In genomic region chr14:61567838-61568571, GRCh38 we compare ENCODE assay signal across 8 cellular contexts.
DNase-seq lines count a peak whose midpoint lies in the region; ATAC-seq and TF ChIP-seq lines count a peak whose summit lies in the region.

No MANE protein-coding gene starts in this region.

- peak overlapping the region; percentile 37 for H3K4me2 ChIP-seq in MM.1S (ENCODE audit: low read depth, low read length)

- POLR2A ChIA-PET in activated CD4-positive, alpha-beta T cell treated with anti-CD3 and anti-CD28 coated beads for 36 hours (lab: Charles Lee): interaction anchor here (0.6 to 1.4 kb wide), 3 partner anchors 13 to 161 kb away, joined by 3 to 6 read pairs (median 3); no protein-coding TSS in a partner anchor

- peaks cover 2% of the 10 kb centered on the region for H3K9me3 Mint-ChIP-seq in activated CD4-positive, alpha-beta T cell treated with anti-CD3 and anti-CD28 coated beads for 36 hours (ENCODE audit: low read depth)
- H3K9me3 Mint-ChIP-seq in nephron: no peaks in the 10 kb centered on the region

- no peaks in the 10 kb centered on the region for H3K9me2 ChIP-seq in MM.1S (replicated peaks; ENCODE audit: insufficient read depth, low read length)

- H3K36me3 ChIP-seq in MM.1S (replicated peaks; ENCODE audit: insufficient read depth, low read length): no peaks in the 10 kb centered on the region
- no peaks in the 10 kb centered on the region for H3K36me3 ChIP-seq in ectodermal cell (ENCODE audit: control insufficient read depth, insufficient read depth, low read length)

- no peaks in the 10 kb centered on the region for H3F3A ChIP-seq in MM.1S (ENCODE audit: insufficient read depth, low read length)

- peak overlapping the region; percentile 74; the same call in 1 of the 2 replicates for H2AFZ ChIP-seq in MM.1S (ENCODE audit: low read length)

- DNase-seq in activated CD4-positive, alpha-beta T cell treated with anti-CD3 and anti-CD28 coated beads for 36 hours: no peak
- no peak for DNase-seq in activated CD4-positive, alpha-beta T cell treated with anti-CD3 and anti-CD28 coated beads, Interleukin-2, amount 50 U/mL, for 48 hours
- DNase-seq in MM.1S: no peak
- no peak for DNase-seq in cerebellum (ENCODE audit: low spot score)
- no peak for DNase-seq in GDM1 (lab: John Stamatoyannopoulos, UW)
- no peak for DNase-seq in activated CD4-positive, CD25-positive, alpha-beta regulatory T cell (lab: John Stamatoyannopoulos, UW)

- no peak for TF ChIP-seq CTCF in MM.1S (IDR thresholded peaks at IDR 0.05; ENCODE audit: low read length)
- no peak for TF ChIP-seq CTCF in nephron (IDR thresholded peaks at IDR 0.05; ENCODE audit: unreplicated experiment in 3 of 3)

- no peaks in the 10 kb centered on the region for H4K20me1 ChIP-seq in MM.1S (ENCODE audit: insufficient read depth, low read length)

- H3K27me3 ChIP-seq in MM.1S (replicated peaks; ENCODE audit: insufficient read depth, low read length) (no peaks in the 10 kb centered on the region), ectodermal cell (ENCODE audit: control insufficient read depth, insufficient read depth, low read length, poor library complexity, severe bottlenecking) (peaks cover 13% of the 10 kb centered on the region)

- no peaks in the 10 kb centered on the region for H3K9me3 ChIP-seq in MM.1S (replicated peaks; ENCODE audit: insufficient read depth, low read length)
- no peaks in the 10 kb centered on the region for H3K9me3 ChIP-seq in ectodermal cell (ENCODE audit: control insufficient read depth, low read length)

- no peaks in the 10 kb centered on the region; the same call in 1 of the 2 replicates for H3K4me1 ChIP-seq in MM.1S (ENCODE audit: low read length)
- H3K4me1 ChIP-seq in ectodermal cell (ENCODE audit: control insufficient read depth, insufficient read depth, low read length): peaks cover 20% of the 10 kb centered on the region

- H3K4me3 ChIP-seq in MM.1S (ENCODE audit: low read length) (peak overlapping the region; percentile 45), ectodermal cell (ENCODE audit: insufficient read depth, low read depth, low read length) (peak overlapping the region; percentile 28)

- peak overlapping the region; percentile 47 for H3K4me3 Mint-ChIP-seq in activated CD4-positive, alpha-beta T cell treated with anti-CD3 and anti-CD28 coated beads for 36 hours
- H3K4me3 Mint-ChIP-seq in nephron: peak overlapping the region; percentile 13 to 52 (median 50)

- intact Hi-C loops in activated CD4-positive, alpha-beta T cell treated with anti-CD3 and anti-CD28 coated beads for 36 hours (cut with DNase I, micrococcal nuclease): loop anchor here (2.0 kb wide), 3 partner anchors 31 to 127 kb away; partner anchors contain the start of gene HIF1A (in 1 of the 2)

- H3K27ac Mint-ChIP-seq in activated CD4-positive, alpha-beta T cell treated with anti-CD3 and anti-CD28 coated beads for 36 hours: peak overlapping the region; percentile 49
- H3K27ac Mint-ChIP-seq in nephron: peak overlapping the region; percentile 18 to 68 (median 63)

- H3K36me3 Mint-ChIP-seq in activated CD4-positive, alpha-beta T cell treated with anti-CD3 and anti-CD28 coated beads for 36 hours (ENCODE audit: low read depth): peaks cover 5% of the 10 kb centered on the region
- H3K36me3 Mint-ChIP-seq in nephron (ENCODE audit: low read depth): no peaks in the 10 kb centered on the region

- H3K27me3 Mint-ChIP-seq in activated CD4-positive, alpha-beta T cell treated with anti-CD3 and anti-CD28 coated beads for 36 hours: peaks cover 3% of the 10 kb centered on the region
- peaks cover 22% of the 10 kb centered on the region for H3K27me3 Mint-ChIP-seq in nephron (ENCODE audit: low read depth)

- H3K79me2 ChIP-seq in MM.1S (ENCODE audit: low read length): no peaks in the 10 kb centered on the region

- no peak overlapping the region for H3K9ac ChIP-seq in MM.1S (ENCODE audit: low read length)

- H3K27ac ChIP-seq in MM.1S (ENCODE audit: low read length) (no peak overlapping the region; the same call in 1 of the 2 replicates), ectodermal cell (ENCODE audit: insufficient read depth, low read depth, low read length, poor library complexity, severe bottlenecking) (peak overlapping the region; percentile 61)

- H3K4me1 Mint-ChIP-seq in activated CD4-positive, alpha-beta T cell treated with anti-CD3 and anti-CD28 coated beads for 36 hours: peaks cover 80% of the 10 kb centered on the region
- peaks cover 70% of the 10 kb centered on the region for H3K4me1 Mint-ChIP-seq in nephron

- WGBS in ectodermal cell, 2 experiments: 36 to 45% methylated on average over 13 of the region's 13 CpGs

- no peak for ATAC-seq in activated CD4-positive, alpha-beta T cell treated with anti-CD3 and anti-CD28 coated beads for 36 hours

- CTCF ChIA-PET in activated CD4-positive, alpha-beta T cell treated with anti-CD3 and anti-CD28 coated beads for 36 hours (lab: Charles Lee): interaction anchor here (0.5 to 1.6 kb wide), 8 partner anchors 9 to 313 kb away, joined by 3 to 7 read pairs (median 4); no protein-coding TSS in a partner anchor
